Comparison of ENCODE assay signal across 24 cellular contexts in genomic region chr3:98433764-98434163, GRCh38. TPM values are rescaled to one million over a fixed set of nuclear protein-coding genes. Genes with fewer than 3 reads are reported as not detected.
"Had no signal": no experiment of that assay in that cellular context is flagged by ENCODE, and none has a peak within 500 bp of the region (broad histone marks: within the 10 kb centered on the region; RNA-seq: fewer than 3 reads in every experiment).

No MANE protein-coding gene starts in this region.

- H3K27me3 ChIP-seq: MG63 had no signal

- H3K9me3 ChIP-seq: MG63, SK-N-SH had no signal

- H3K4me3 ChIP-seq: MG63 had no signal

- H3K27ac ChIP-seq: HL-60, RWPE1 had no signal

- DNase-seq: Karpas-422, KG1, MG63, NCI-H1092 treated with DMSO at 0.1 percent for 48 hours, NCI-H1436, NCI-H187, NCI-H2029, NCI-H2081 treated with DMSO at 0.1 percent for 48 hours, NCI-H2171, NCI-H226, NCI-H446, NCI-H510A, NCI-H524 treated with DMSO at 0.1 percent for 48 hours, NCI-H69, NCI-H774, PC-3, SHP77, SK-N-SH, SW 1271 had no signal

- H3K36me3 ChIP-seq: MG63 had no signal

- FAIRE-seq: HTR-8/SVneo had no signal

RNA-seq across cellular contexts. Expression of gene OR5K1, which starts 29.2 kb away (rescaled TPM):
- total RNA-seq: PC-3, SK-MEL-5 had no signal
- polyA plus RNA-seq: IgD-negative memory B cell, SK-N-SH had no signal

RNA-seq across cellular contexts. Expression of gene OR5K3, which starts 43.3 kb away (rescaled TPM):
- total RNA-seq: PC-3, SK-MEL-5 had no signal
- polyA plus RNA-seq: IgD-negative memory B cell, SK-N-SH had no signal
